In genomic region chr2:74174909-74175308, GRCh38 we compare ENCODE assay signal across 19 cellular contexts. TPM values are rescaled to one million over a fixed set of nuclear protein-coding genes. Genes with fewer than 3 reads are reported as not detected.
DNase-seq lines count a peak whose midpoint lies in the region; ATAC-seq and TF ChIP-seq lines count a peak whose summit lies in the region.
"Had no signal": no experiment of that assay in that cellular context is flagged by ENCODE, and none has a peak within 500 bp of the region (broad histone marks: within the 10 kb centered on the region; RNA-seq: fewer than 3 reads in every experiment).

No MANE protein-coding gene starts in this region.

- no peak overlapping the region for H3K27ac ChIP-seq in OCI-LY1 (ENCODE audit: low read depth, low read length, poor library complexity, severe bottlenecking)
- H3K27ac ChIP-seq: dorsolateral prefrontal cortex, esophagus muscularis mucosa, psoas muscle had no signal

- H3K4me3 Mint-ChIP-seq in activated naive CD4-positive, alpha-beta T cell treated with anti-CD3 and anti-CD28 coated beads for 36 hours: no peak overlapping the region
- H3K4me3 Mint-ChIP-seq in dendritic cell treated with granulocyte-macrophage colony-stimulating factor and Interleukin-4, amounts not matched to agents 40 ng/mL and 50 ng/mL, for 4 days: peak overlapping the region; percentile 40

- CTCF ChIA-PET in activated naive CD4-positive, alpha-beta T cell treated with anti-CD3 and anti-CD28 coated beads for 36 hours (lab: Charles Lee): interaction anchor here (1.4 kb wide), 1 partner anchor 10 kb away, joined by 5 read pairs; no protein-coding TSS in a partner anchor

- no peak for ATAC-seq in HG02623 (IDR thresholded peaks at IDR 0.05; ENCODE audit: unreplicated experiment)
- ATAC-seq: Panc1; psoas muscle; SK-N-SH treated with all-trans-retinoic acid at 6 μM for 48 hours; stimulated activated naive CD8-positive, alpha-beta T cell treated with anti-CD3 and anti-CD28 coated beads, Interleukin-15, amount 100 ng/mL, for 72 hours had no signal

- 0 out of 2 replicates have a peak overlapping the region, but pooled peaks have one; percentile 35 for H3K4me2 ChIP-seq in OCI-LY1 (ENCODE audit: low read length)

- no peaks in the 10 kb centered on the region for H4K20me1 ChIP-seq in OCI-LY1 (ENCODE audit: insufficient read depth, low read length)

- intact Hi-C loops in activated naive CD4-positive, alpha-beta T cell treated with anti-CD3 and anti-CD28 coated beads for 36 hours (cut with micrococcal nuclease): no loop called here
- intact Hi-C loops in dendritic cell treated with granulocyte-macrophage colony-stimulating factor and Interleukin-4, amounts not matched to agents 40 ng/mL and 50 ng/mL, for 4 days (cut with micrococcal nuclease): no loop called here

- no peak overlapping the region for H3K9ac ChIP-seq in OCI-LY1 (ENCODE audit: low read length)

- H3K27me3 Mint-ChIP-seq in activated naive CD4-positive, alpha-beta T cell treated with anti-CD3 and anti-CD28 coated beads for 36 hours (ENCODE audit: low read depth): no peaks in the 10 kb centered on the region
- no peaks in the 10 kb centered on the region for H3K27me3 Mint-ChIP-seq in dendritic cell treated with granulocyte-macrophage colony-stimulating factor and Interleukin-4, amounts not matched to agents 40 ng/mL and 50 ng/mL, for 4 days
- H3K27me3 Mint-ChIP-seq: stimulated activated naive CD8-positive, alpha-beta T cell treated with anti-CD3 and anti-CD28 coated beads, Interleukin-15, amount 100 ng/mL, for 72 hours had no signal

- no peak for TF ChIP-seq CTCF in OCI-LY1 (IDR thresholded peaks at IDR 0.05; ENCODE audit: low read length)

- H3K4me3 ChIP-seq in OCI-LY1 (ENCODE audit: low read depth, low read length, poor library complexity, severe bottlenecking): no peak overlapping the region
- H3K4me3 ChIP-seq: dorsolateral prefrontal cortex, esophagus muscularis mucosa, psoas muscle had no signal

- peaks cover 47% of the 10 kb centered on the region for H3K4me1 Mint-ChIP-seq in activated naive CD4-positive, alpha-beta T cell treated with anti-CD3 and anti-CD28 coated beads for 36 hours (ENCODE audit: low read depth)
- H3K4me1 Mint-ChIP-seq in dendritic cell treated with granulocyte-macrophage colony-stimulating factor and Interleukin-4, amounts not matched to agents 40 ng/mL and 50 ng/mL, for 4 days (ENCODE audit: low read depth): peaks cover 61% of the 10 kb centered on the region

- peaks cover 63% of the 10 kb centered on the region for H3K79me2 ChIP-seq in OCI-LY1 (ENCODE audit: insufficient read depth, low read length)

- DNase-seq in activated naive CD4-positive, alpha-beta T cell treated with anti-CD3 and anti-CD28 coated beads for 36 hours: no peak
- no peak for DNase-seq in activated naive CD4-positive, alpha-beta T cell (lab: John Stamatoyannopoulos, UW)
- no peak for DNase-seq in SW480 (ENCODE audit: low spot score)
- DNase-seq in stimulated activated CD4-positive, alpha-beta T cell treated with anti-CD3 and anti-CD28 coated beads, Interleukin-4, amount 100 ng/mL, for 1 hour: no peak
- no peak for DNase-seq in dermis blood vessel endothelial cell
- DNase-seq: activated naive CD4-positive, alpha-beta T cell treated with anti-CD3 and anti-CD28 coated beads, Interleukin-2, amount 50 U/mL, for 16 hours; dorsolateral prefrontal cortex; MM.1S; NCI-H187 treated with DMSO at 0.1 percent for 48 hours; NCI-H526; psoas muscle; stimulated activated CD4-positive, alpha-beta T cell treated with anti-CD3 and anti-CD28 coated beads, Interleukin-12 subunit alpha, Interleukin-12 subunit beta, amount 100 ng/mL, for 4 hours; stimulated activated naive CD8-positive, alpha-beta T cell treated with anti-CD3 and anti-CD28 coated beads, Interleukin-15, amount 100 ng/mL, for 72 hours had no signal

- no peaks in the 10 kb centered on the region for H3F3A ChIP-seq in OCI-LY1 (ENCODE audit: insufficient read depth, low read length)

- H3K27me3 ChIP-seq in OCI-LY1 (ENCODE audit: insufficient read depth, low read length): no peaks in the 10 kb centered on the region
- H3K27me3 ChIP-seq: dorsolateral prefrontal cortex, esophagus muscularis mucosa had no signal

- peaks cover 67% of the 10 kb centered on the region for H3K36me3 ChIP-seq in OCI-LY1 (ENCODE audit: insufficient read depth, low read length)

- no peaks in the 10 kb centered on the region for H3K9me3 Mint-ChIP-seq in activated naive CD4-positive, alpha-beta T cell treated with anti-CD3 and anti-CD28 coated beads for 36 hours
- H3K9me3 Mint-ChIP-seq in dendritic cell treated with granulocyte-macrophage colony-stimulating factor and Interleukin-4, amounts not matched to agents 40 ng/mL and 50 ng/mL, for 4 days: no peaks in the 10 kb centered on the region

- peaks cover 16% of the 10 kb centered on the region for H3K4me1 ChIP-seq in OCI-LY1 (ENCODE audit: insufficient read depth, low read length, severe bottlenecking)

- no peak overlapping the region for H2AFZ ChIP-seq in OCI-LY1 (ENCODE audit: low read length)

- H3K9me2 ChIP-seq in OCI-LY1 (ENCODE audit: low read depth, low read length): no peaks in the 10 kb centered on the region

- no peaks in the 10 kb centered on the region for H3K9me3 ChIP-seq in OCI-LY1 (ENCODE audit: low read length)
- H3K9me3 ChIP-seq: esophagus muscularis mucosa, psoas muscle had no signal

- H3K27ac Mint-ChIP-seq in activated naive CD4-positive, alpha-beta T cell treated with anti-CD3 and anti-CD28 coated beads for 36 hours: peak overlapping the region; percentile 13
- H3K27ac Mint-ChIP-seq in dendritic cell treated with granulocyte-macrophage colony-stimulating factor and Interleukin-4, amounts not matched to agents 40 ng/mL and 50 ng/mL, for 4 days: peak overlapping the region; percentile 30

- H3K36me3 Mint-ChIP-seq in activated naive CD4-positive, alpha-beta T cell treated with anti-CD3 and anti-CD28 coated beads for 36 hours (ENCODE audit: low read depth): peaks cover 32% of the 10 kb centered on the region
- peaks cover 81% of the 10 kb centered on the region for H3K36me3 Mint-ChIP-seq in dendritic cell treated with granulocyte-macrophage colony-stimulating factor and Interleukin-4, amounts not matched to agents 40 ng/mL and 50 ng/mL, for 4 days (ENCODE audit: low read depth)

RNA-seq across cellular contexts. Expression of gene MOB1A, which starts 3.8 kb away (rescaled TPM):
- total RNA-seq in activated naive CD4-positive, alpha-beta T cell treated with anti-CD3 and anti-CD28 coated beads for 36 hours: 100 to 1,000 TPM; 129 to 131 TPM
- 121 and 145 TPM in 2 replicates for total RNA-seq in dermis blood vessel endothelial cell

RNA-seq across cellular contexts. Expression of gene MTHFD2, which starts 23.5 kb away (rescaled TPM):
- total RNA-seq in activated naive CD4-positive, alpha-beta T cell treated with anti-CD3 and anti-CD28 coated beads for 36 hours: 100 to 1,000 TPM; 683 to 692 TPM
- total RNA-seq in dermis blood vessel endothelial cell: 28.6 and 91.0 TPM in 2 replicates

RNA-seq across cellular contexts. Expression of gene BOLA3, which starts 27.2 kb away (rescaled TPM):
- 100 to 1,000 TPM; 103 to 112 TPM for total RNA-seq in activated naive CD4-positive, alpha-beta T cell treated with anti-CD3 and anti-CD28 coated beads for 36 hours
- 23.7 and 24.3 TPM in 2 replicates for total RNA-seq in dermis blood vessel endothelial cell
